1 cellular context compared by ENCODE assay signal in the genomic region with DNA sequence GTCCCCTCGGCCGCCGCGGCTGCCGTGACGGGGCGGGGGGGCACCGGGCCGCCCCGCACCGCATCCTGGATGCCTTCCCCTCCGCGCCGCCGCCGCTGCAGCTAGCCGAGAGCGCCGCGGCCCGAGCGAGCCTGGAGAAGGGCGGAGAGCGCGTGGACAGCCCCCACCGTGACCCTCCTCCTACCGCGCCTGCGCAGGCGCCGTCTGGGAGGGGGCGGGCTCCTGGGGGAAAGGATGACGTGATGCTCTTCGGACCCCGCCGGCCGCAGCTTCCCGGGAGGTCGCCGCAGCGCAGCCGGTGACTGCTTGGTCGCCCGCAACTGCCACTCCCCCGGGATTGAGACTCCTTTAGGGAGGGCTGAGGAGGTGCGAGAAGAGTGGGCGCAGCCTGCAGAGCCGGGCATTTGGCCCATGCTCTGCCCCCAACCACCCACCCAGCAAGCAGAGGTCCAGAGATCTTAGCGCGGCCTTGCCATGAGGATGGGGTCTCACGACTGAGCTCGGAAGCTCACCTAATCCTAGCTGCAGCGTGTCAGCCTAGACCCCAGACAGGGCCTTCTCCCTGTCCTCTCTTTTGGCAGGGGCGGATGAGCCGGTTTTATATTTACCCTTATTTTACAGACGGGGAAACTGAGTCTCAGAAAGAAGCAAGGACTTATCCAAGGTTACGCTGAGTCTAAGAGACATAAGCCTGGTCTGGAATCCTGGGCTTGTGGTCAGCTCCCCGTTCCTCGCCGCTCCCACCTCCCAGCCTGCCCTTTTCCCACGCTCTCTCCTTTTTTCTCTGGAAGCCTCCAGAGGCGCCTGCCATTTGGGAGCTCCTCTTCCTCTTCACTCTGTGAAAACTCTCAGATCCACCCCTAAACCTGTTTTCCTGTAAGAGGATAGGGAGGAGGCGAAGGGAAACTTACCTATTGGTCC.
TF ChIP-seq lines count a peak whose summit lies in the region.

A gene (minus strand): TSS at position 140 of the 921 bp plus-strand sequence. CDS start 281 bp downstream, outside the sequence.

TF ChIP-seq in HepG2, 621 proteins besides CTCF, POLR2A, EP300 and RAD21 (continued from another document and continues in another):
- TF ChIP-seq, protein P1, sequence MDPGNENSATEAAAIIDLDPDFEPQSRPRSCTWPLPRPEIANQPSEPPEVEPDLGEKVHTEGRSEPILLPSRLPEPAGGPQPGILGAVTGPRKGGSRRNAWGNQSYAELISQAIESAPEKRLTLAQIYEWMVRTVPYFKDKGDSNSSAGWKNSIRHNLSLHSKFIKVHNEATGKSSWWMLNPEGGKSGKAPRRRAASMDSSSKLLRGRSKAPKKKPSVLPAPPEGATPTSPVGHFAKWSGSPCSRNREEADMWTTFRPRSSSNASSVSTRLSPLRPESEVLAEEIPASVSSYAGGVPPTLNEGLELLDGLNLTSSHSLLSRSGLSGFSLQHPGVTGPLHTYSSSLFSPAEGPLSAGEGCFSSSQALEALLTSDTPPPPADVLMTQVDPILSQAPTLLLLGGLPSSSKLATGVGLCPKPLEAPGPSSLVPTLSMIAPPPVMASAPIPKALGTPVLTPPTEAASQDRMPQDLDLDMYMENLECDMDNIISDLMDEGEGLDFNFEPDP (CRISPR knock-in tag; conservative IDR thresholded peaks at IDR 0.05), result no peak
- no peak for TF ChIP-seq NONO (IDR thresholded peaks at IDR 0.05)
- TF ChIP-seq NONO (CRISPR knock-in tag; conservative IDR thresholded peaks at IDR 0.05), result peak; percentile 52; the same call in 1 of the 2 replicates
- no peak for TF ChIP-seq CBX5 (CRISPR knock-in tag; IDR thresholded peaks at IDR 0.05; ENCODE audit: borderline replicate concordance)
- TF ChIP-seq RFX5 (IDR thresholded peaks at IDR 0.05; ENCODE audit: low read depth, low read length), result peak; percentile 13; the same call in 1 of the 2 replicates
- no peak for TF ChIP-seq MTA1 (CRISPR knock-in tag; IDR thresholded peaks at IDR 0.05; ENCODE audit: borderline replicate concordance)
- TF ChIP-seq ZNF33B (CRISPR knock-in tag; IDR thresholded peaks at IDR 0.05), result no peak
- no peak for TF ChIP-seq LCORL (IDR thresholded peaks at IDR 0.05)
- peak; percentile 14; the same call in 1 of the 2 replicates for TF ChIP-seq LCORL (CRISPR knock-in tag; IDR thresholded peaks at IDR 0.05)
- TF ChIP-seq ETV6 (CRISPR knock-in tag; conservative IDR thresholded peaks at IDR 0.05), result no peak
- TF ChIP-seq RNF2 (conservative IDR thresholded peaks at IDR 0.05; ENCODE audit: low read depth), result no peak
- no peak for TF ChIP-seq FOXJ3 (CRISPR knock-in tag; IDR thresholded peaks at IDR 0.05; ENCODE audit: borderline replicate concordance)
- TF ChIP-seq AGO1 (IDR thresholded peaks at IDR 0.05; ENCODE audit: low read depth, low read length, poor library complexity, severe bottlenecking), result peak; percentile 52
- no peak for TF ChIP-seq TCF7L2 (IDR thresholded peaks at IDR 0.05; ENCODE audit: low read depth, low read length)
- TF ChIP-seq ZSCAN12 (CRISPR knock-in tag; IDR thresholded peaks at IDR 0.05), result no peak
- no peak for TF ChIP-seq ZSCAN31 (CRISPR knock-in tag; IDR thresholded peaks at IDR 0.05; ENCODE audit: low read depth)
- TF ChIP-seq JARID2 (CRISPR knock-in tag; IDR thresholded peaks at IDR 0.05; ENCODE audit: insufficient replicate concordance), result no peak
- TF ChIP-seq NFE2 (CRISPR knock-in tag; IDR thresholded peaks at IDR 0.05), result no peak
- TF ChIP-seq, protein P2, sequence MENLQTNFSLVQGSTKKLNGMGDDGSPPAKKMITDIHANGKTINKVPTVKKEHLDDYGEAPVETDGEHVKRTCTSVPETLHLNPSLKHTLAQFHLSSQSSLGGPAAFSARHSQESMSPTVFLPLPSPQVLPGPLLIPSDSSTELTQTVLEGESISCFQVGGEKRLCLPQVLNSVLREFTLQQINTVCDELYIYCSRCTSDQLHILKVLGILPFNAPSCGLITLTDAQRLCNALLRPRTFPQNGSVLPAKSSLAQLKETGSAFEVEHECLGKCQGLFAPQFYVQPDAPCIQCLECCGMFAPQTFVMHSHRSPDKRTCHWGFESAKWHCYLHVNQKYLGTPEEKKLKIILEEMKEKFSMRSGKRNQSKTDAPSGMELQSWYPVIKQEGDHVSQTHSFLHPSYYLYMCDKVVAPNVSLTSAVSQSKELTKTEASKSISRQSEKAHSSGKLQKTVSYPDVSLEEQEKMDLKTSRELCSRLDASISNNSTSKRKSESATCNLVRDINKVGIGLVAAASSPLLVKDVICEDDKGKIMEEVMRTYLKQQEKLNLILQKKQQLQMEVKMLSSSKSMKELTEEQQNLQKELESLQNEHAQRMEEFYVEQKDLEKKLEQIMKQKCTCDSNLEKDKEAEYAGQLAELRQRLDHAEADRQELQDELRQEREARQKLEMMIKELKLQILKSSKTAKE (CRISPR knock-in tag; IDR thresholded peaks at IDR 0.05; ENCODE audit: borderline replicate concordance), result no peak
- no peak for TF ChIP-seq PRPF4 (IDR thresholded peaks at IDR 0.05; ENCODE audit: low read depth, low read length, poor library complexity, severe bottlenecking)
- TF ChIP-seq KMT2A (CRISPR knock-in tag; IDR thresholded peaks at IDR 0.05), result peak; percentile 21; the same call in 1 of the 2 replicates
- 0 out of 2 replicates have a peak, but pooled peaks have one; percentile 33 for TF ChIP-seq RXRA (CRISPR knock-in tag; IDR thresholded peaks at IDR 0.05)
- TF ChIP-seq KAT7 (CRISPR knock-in tag; IDR thresholded peaks at IDR 0.05; ENCODE audit: borderline replicate concordance), result 0 out of 2 replicates have a peak, but pooled peaks have one; percentile 27
- 0 out of 2 replicates have a peak, but pooled peaks have one; percentile 25 for TF ChIP-seq ZNF34 (CRISPR knock-in tag; IDR thresholded peaks at IDR 0.05; ENCODE audit: borderline replicate concordance)
- no peak for TF ChIP-seq ZNF713 (CRISPR knock-in tag; IDR thresholded peaks at IDR 0.05)
- TF ChIP-seq, protein P3, sequence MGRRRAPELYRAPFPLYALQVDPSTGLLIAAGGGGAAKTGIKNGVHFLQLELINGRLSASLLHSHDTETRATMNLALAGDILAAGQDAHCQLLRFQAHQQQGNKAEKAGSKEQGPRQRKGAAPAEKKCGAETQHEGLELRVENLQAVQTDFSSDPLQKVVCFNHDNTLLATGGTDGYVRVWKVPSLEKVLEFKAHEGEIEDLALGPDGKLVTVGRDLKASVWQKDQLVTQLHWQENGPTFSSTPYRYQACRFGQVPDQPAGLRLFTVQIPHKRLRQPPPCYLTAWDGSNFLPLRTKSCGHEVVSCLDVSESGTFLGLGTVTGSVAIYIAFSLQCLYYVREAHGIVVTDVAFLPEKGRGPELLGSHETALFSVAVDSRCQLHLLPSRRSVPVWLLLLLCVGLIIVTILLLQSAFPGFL (CRISPR knock-in tag; IDR thresholded peaks at IDR 0.05), result no peak
- no peak for TF ChIP-seq MZF1 (CRISPR knock-in tag; IDR thresholded peaks at IDR 0.05; ENCODE audit: borderline replicate concordance)
- TF ChIP-seq, protein P4, sequence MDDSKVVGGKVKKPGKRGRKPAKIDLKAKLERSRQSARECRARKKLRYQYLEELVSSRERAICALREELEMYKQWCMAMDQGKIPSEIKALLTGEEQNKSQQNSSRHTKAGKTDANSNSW (CRISPR knock-in tag; IDR thresholded peaks at IDR 0.05; ENCODE audit: borderline replicate concordance), result no peak; the same call in 1 of the 2 replicates
- no peak for TF ChIP-seq ZFP36 (IDR thresholded peaks at IDR 0.05; ENCODE audit: borderline replicate concordance, low read depth, low read length, partially characterized antibody)
- no peak for TF ChIP-seq ATRX (CRISPR knock-in tag; IDR thresholded peaks at IDR 0.05; ENCODE audit: borderline replicate concordance)
- no peak for TF ChIP-seq KDM1A (CRISPR knock-in tag; IDR thresholded peaks at IDR 0.05)
- TF ChIP-seq, protein P5, sequence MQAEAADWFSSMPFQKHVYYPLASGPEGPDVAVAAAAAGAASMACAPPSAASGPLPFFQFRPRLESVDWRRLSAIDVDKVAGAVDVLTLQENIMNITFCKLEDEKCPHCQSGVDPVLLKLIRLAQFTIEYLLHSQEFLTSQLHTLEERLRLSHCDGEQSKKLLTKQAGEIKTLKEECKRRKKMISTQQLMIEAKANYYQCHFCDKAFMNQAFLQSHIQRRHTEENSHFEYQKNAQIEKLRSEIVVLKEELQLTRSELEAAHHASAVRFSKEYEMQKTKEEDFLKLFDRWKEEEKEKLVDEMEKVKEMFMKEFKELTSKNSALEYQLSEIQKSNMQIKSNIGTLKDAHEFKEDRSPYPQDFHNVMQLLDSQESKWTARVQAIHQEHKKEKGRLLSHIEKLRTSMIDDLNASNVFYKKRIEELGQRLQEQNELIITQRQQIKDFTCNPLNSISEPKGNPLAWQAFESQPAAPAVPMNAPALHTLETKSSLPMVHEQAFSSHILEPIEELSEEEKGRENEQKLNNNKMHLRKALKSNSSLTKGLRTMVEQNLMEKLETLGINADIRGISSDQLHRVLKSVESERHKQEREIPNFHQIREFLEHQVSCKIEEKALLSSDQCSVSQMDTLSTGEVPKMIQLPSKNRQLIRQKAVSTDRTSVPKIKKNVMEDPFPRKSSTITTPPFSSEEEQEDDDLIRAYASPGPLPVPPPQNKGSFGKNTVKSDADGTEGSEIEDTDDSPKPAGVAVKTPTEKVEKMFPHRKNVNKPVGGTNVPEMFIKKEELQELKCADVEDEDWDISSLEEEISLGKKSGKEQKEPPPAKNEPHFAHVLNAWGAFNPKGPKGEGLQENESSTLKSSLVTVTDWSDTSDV (CRISPR knock-in tag; IDR thresholded peaks at IDR 0.05), result no peak
- TF ChIP-seq ZNF615 (CRISPR knock-in tag; IDR thresholded peaks at IDR 0.05; ENCODE audit: borderline replicate concordance), result no peak
- TF ChIP-seq, protein P6, sequence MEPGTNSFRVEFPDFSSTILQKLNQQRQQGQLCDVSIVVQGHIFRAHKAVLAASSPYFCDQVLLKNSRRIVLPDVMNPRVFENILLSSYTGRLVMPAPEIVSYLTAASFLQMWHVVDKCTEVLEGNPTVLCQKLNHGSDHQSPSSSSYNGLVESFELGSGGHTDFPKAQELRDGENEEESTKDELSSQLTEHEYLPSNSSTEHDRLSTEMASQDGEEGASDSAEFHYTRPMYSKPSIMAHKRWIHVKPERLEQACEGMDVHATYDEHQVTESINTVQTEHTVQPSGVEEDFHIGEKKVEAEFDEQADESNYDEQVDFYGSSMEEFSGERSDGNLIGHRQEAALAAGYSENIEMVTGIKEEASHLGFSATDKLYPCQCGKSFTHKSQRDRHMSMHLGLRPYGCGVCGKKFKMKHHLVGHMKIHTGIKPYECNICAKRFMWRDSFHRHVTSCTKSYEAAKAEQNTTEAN (CRISPR knock-in tag; conservative IDR thresholded peaks at IDR 0.05), result no peak
- no peak for TF ChIP-seq NFRKB (IDR thresholded peaks at IDR 0.05)
- no peak for TF ChIP-seq CENPX (CRISPR knock-in tag; IDR thresholded peaks at IDR 0.05)
- TF ChIP-seq CBFB (CRISPR knock-in tag; IDR thresholded peaks at IDR 0.05), result 0 out of 2 replicates have a peak, but pooled peaks have one; percentile 0
- no peak for TF ChIP-seq ZSCAN22 (CRISPR knock-in tag; IDR thresholded peaks at IDR 0.05)
- TF ChIP-seq ZNF3 (CRISPR knock-in tag; IDR thresholded peaks at IDR 0.05), result no peak
- TF ChIP-seq NFKB2 (CRISPR knock-in tag; IDR thresholded peaks at IDR 0.05; ENCODE audit: borderline replicate concordance), result peak; percentile 27; the same call in 1 of the 2 replicates
- no peak for TF ChIP-seq ZNF747 (CRISPR knock-in tag; IDR thresholded peaks at IDR 0.05; ENCODE audit: borderline replicate concordance)
- no peak for TF ChIP-seq ZBTB3 (CRISPR knock-in tag; IDR thresholded peaks at IDR 0.05; ENCODE audit: borderline replicate concordance, low read depth)
- TF ChIP-seq ZNF17 (CRISPR knock-in tag; IDR thresholded peaks at IDR 0.05), result no peak
- no peak; the same call in 1 of the 2 replicates for TF ChIP-seq ZNF768 (CRISPR knock-in tag; IDR thresholded peaks at IDR 0.05)
- TF ChIP-seq IKZF1 (IDR thresholded peaks at IDR 0.05), result no peak
- no peak for TF ChIP-seq CEBPB (IDR thresholded peaks at IDR 0.05; ENCODE audit: borderline replicate concordance, low read depth, low read length)
- peak; percentile 32; the same call in 1 of the 2 replicates for TF ChIP-seq ZNF616 (CRISPR knock-in tag; IDR thresholded peaks at IDR 0.05; ENCODE audit: low read depth)
- no peak for TF ChIP-seq MIXL1 (CRISPR knock-in tag; IDR thresholded peaks at IDR 0.05)
- no peak for TF ChIP-seq ZEB1 (IDR thresholded peaks at IDR 0.05; ENCODE audit: insufficient replicate concordance, low read depth)
- peak; percentile 39; the same call in 1 of the 2 replicates for TF ChIP-seq ZNF124 (CRISPR knock-in tag; IDR thresholded peaks at IDR 0.05)
- TF ChIP-seq, protein P7, sequence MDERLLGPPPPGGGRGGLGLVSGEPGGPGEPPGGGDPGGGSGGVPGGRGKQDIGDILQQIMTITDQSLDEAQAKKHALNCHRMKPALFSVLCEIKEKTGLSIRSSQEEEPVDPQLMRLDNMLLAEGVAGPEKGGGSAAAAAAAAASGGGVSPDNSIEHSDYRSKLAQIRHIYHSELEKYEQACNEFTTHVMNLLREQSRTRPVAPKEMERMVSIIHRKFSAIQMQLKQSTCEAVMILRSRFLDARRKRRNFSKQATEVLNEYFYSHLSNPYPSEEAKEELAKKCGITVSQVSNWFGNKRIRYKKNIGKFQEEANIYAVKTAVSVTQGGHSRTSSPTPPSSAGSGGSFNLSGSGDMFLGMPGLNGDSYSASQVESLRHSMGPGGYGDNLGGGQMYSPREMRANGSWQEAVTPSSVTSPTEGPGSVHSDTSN (CRISPR knock-in tag; IDR thresholded peaks at IDR 0.05), result no peak
- TF ChIP-seq ZNF879 (CRISPR knock-in tag; IDR thresholded peaks at IDR 0.05), result no peak
- TF ChIP-seq POLR2AphosphoS5 (IDR thresholded peaks at IDR 0.05; ENCODE audit: low read depth, low read length), result peak; percentile 73
- TF ChIP-seq FOXK1 (CRISPR knock-in tag; IDR thresholded peaks at IDR 0.05; ENCODE audit: borderline replicate concordance, low read depth), result no peak
- TF ChIP-seq EEA1 (CRISPR knock-in tag; IDR thresholded peaks at IDR 0.05; ENCODE audit: borderline replicate concordance), result no peak
- TF ChIP-seq, protein P8, sequence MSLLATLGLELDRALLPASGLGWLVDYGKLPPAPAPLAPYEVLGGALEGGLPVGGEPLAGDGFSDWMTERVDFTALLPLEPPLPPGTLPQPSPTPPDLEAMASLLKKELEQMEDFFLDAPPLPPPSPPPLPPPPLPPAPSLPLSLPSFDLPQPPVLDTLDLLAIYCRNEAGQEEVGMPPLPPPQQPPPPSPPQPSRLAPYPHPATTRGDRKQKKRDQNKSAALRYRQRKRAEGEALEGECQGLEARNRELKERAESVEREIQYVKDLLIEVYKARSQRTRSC (CRISPR knock-in tag; IDR thresholded peaks at IDR 0.05; ENCODE audit: low read depth), result no peak
- 0 out of 2 replicates have a peak, but pooled peaks have one; percentile 56 for TF ChIP-seq ZNF296 (CRISPR knock-in tag; conservative IDR thresholded peaks at IDR 0.05)
- TF ChIP-seq SOX6 (IDR thresholded peaks at IDR 0.05), result no peak
- TF ChIP-seq SOX6 (CRISPR knock-in tag; IDR thresholded peaks at IDR 0.05), result peak; percentile 30; the same call in 1 of the 2 replicates
- no peak for TF ChIP-seq NPAS2 (CRISPR knock-in tag; IDR thresholded peaks at IDR 0.05; ENCODE audit: borderline replicate concordance)
- TF ChIP-seq SP4 (CRISPR knock-in tag; IDR thresholded peaks at IDR 0.05), result no peak
- TF ChIP-seq SNAI1 (CRISPR knock-in tag; IDR thresholded peaks at IDR 0.05; ENCODE audit: borderline replicate concordance), result no peak
